ENCODE assay signal across 21 cellular contexts in the genomic region with DNA sequence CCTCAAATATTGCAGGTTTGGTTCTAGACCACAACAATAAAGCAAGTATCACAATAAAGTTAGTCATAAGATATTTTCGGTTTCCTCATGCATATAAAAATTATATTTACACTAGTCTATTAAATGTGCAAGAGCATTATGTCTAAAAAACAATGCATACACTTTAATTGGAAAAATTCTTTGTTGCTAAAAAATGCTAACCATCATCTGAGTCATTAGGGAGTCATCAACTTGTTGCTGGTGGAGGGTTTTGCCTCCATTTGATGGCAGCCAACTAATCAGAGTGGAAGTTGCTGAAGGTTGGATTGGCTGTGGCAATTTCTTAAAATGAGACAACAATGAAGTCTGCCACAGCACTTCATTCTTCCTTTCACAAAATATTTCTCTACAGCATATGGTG.
A peak's percentile ranks its signal among the peaks of the same experiment; 100 is the strongest.
DNase-seq lines count a peak whose midpoint lies in the region; TF ChIP-seq lines count a peak whose summit lies in the region.
"Had no signal": no experiment of that assay in that cellular context is flagged by ENCODE, and none has a peak within 500 bp of the region (broad histone marks: within the 10 kb centered on the region; RNA-seq: fewer than 3 reads in every experiment).

No MANE protein-coding gene starts in this region.

- H3K36me3 Mint-ChIP-seq in MCF 10A (ENCODE audit: insufficient read depth, unreplicated experiment), result no peaks in the 10 kb centered on the region
- H3K36me3 Mint-ChIP-seq: CD14-positive monocyte, neural progenitor cell, type B pancreatic cell had no signal

- H3K27me3 Mint-ChIP-seq in MCF 10A (ENCODE audit: insufficient read depth, unreplicated experiment), result no peaks in the 10 kb centered on the region
- H3K27me3 Mint-ChIP-seq: activated CD4-positive, alpha-beta T cell treated with anti-CD3 and anti-CD28 coated beads, Interleukin-2, amount 10 ng/mL, durations not matched to agents 7 days and 5 days; stimulated activated naive CD8-positive, alpha-beta T cell treated with anti-CD3 and anti-CD28 coated beads, Interleukin-15, amount 100 ng/mL, for 72 hours; type B pancreatic cell had no signal

- intact Hi-C loops in MCF 10A (cut with micrococcal nuclease) (no loop called here), breast epithelium (cut with DNase I; ENCODE audit: low total_unique reads) (no loop called here)

- no peak overlapping the region for H3K27ac Mint-ChIP-seq in MCF 10A (ENCODE audit: low read depth, unreplicated experiment)
- H3K27ac Mint-ChIP-seq: activated CD4-positive, alpha-beta T cell treated with anti-CD3 and anti-CD28 coated beads, Interleukin-2, amount 10 ng/mL, durations not matched to agents 7 days and 5 days; CD14-positive monocyte; neural progenitor cell; stimulated activated naive CD8-positive, alpha-beta T cell treated with anti-CD3 and anti-CD28 coated beads, Interleukin-15, amount 100 ng/mL, for 72 hours; type B pancreatic cell had no signal

- no peak for TF ChIP-seq CTCF in MCF 10A (IDR thresholded peaks at IDR 0.05; ENCODE audit: unreplicated experiment)
- no peak for TF ChIP-seq CTCF in breast epithelium (IDR thresholded peaks at IDR 0.05)
- no peak for TF ChIP-seq CTCF in fibroblast of mammary gland (conservative IDR thresholded peaks at IDR 0.05; ENCODE audit: control insufficient read depth, insufficient read depth, low read depth, low read length)
- TF ChIP-seq CTCF in coronary artery (IDR thresholded peaks at IDR 0.05), result no peak

- no peaks in the 10 kb centered on the region for H3K27me3 ChIP-seq in breast epithelium
- H3K27me3 ChIP-seq: neural progenitor cell had no signal

- H3K4me1 Mint-ChIP-seq in MCF 10A (ENCODE audit: insufficient read depth, unreplicated experiment), result peaks cover 15% of the 10 kb centered on the region
- H3K4me1 Mint-ChIP-seq: CD14-positive monocyte, neural progenitor cell had no signal

- H3K4me3 ChIP-seq in breast epithelium (no peak overlapping the region), fibroblast of mammary gland (ENCODE audit: control insufficient read depth, low read depth, low read length) (no peak overlapping the region), coronary artery (no peak overlapping the region)
- H3K4me3 ChIP-seq: neural progenitor cell, prostate gland, skin epidermis had no signal

- H3K27ac ChIP-seq in breast epithelium (no peak overlapping the region), coronary artery (peak overlapping the region in 1 of 2 donors; percentile 8)
- H3K27ac ChIP-seq: neural progenitor cell, prostate gland, skin epidermis had no signal

- no peaks in the 10 kb centered on the region for H3K4me1 ChIP-seq in breast epithelium
- H3K4me1 ChIP-seq: neural progenitor cell, prostate gland had no signal

- no peaks in the 10 kb centered on the region for H3K9me3 Mint-ChIP-seq in MCF 10A (ENCODE audit: unreplicated experiment)
- H3K9me3 Mint-ChIP-seq: activated CD4-positive, alpha-beta T cell treated with anti-CD3 and anti-CD28 coated beads, Interleukin-2, amount 10 ng/mL, durations not matched to agents 7 days and 5 days; CD14-positive monocyte; neural progenitor cell; stimulated activated naive CD8-positive, alpha-beta T cell treated with anti-CD3 and anti-CD28 coated beads, Interleukin-15, amount 100 ng/mL, for 72 hours; type B pancreatic cell had no signal

- POLR2A ChIA-PET in MCF 10A (lab: Yijun Ruan, JAX), result no interaction called here

- TF ChIP-seq POLR2A in breast epithelium (IDR thresholded peaks at IDR 0.05), result no peak

- CTCF ChIA-PET in MCF 10A (lab: Yijun Ruan, JAX), result no interaction called here

- H3K36me3 ChIP-seq in breast epithelium, result no peaks in the 10 kb centered on the region
- H3K36me3 ChIP-seq: neural progenitor cell, prostate gland had no signal

- no peaks in the 10 kb centered on the region for H3K9me3 ChIP-seq in breast epithelium
- H3K9me3 ChIP-seq: prostate gland had no signal

- DNase-seq in MCF 10A (ENCODE audit: unreplicated experiment), result peak; percentile 25
- DNase-seq in breast epithelium (ENCODE audit: low spot score in 2 of 2), result no peak
- DNase-seq in RPMI7951 (ENCODE audit: low read depth), result peak; percentile 63
- DNase-seq in fibroblast of mammary gland (ENCODE audit: low read depth), result peak; percentile 64
- DNase-seq in COR-L47 (lab: John Stamatoyannopoulos, UW), result no peak
- no peak for DNase-seq in coronary artery (ENCODE audit: low spot score)
- DNase-seq in T-helper 2 cell, result no peak
- no peak for DNase-seq in stimulated activated CD4-positive, alpha-beta T cell treated with anti-CD3 and anti-CD28 coated beads, Interleukin-4, amount 100 ng/mL, for 1 hour
- DNase-seq: 8988T; activated CD4-positive, alpha-beta T cell treated with anti-CD3 and anti-CD28 coated beads, Interleukin-2, amount 10 ng/mL, durations not matched to agents 7 days and 5 days; foreskin melanocyte; GF-D8; NCI-H1048; NCI-H2081; stimulated activated CD4-positive, alpha-beta T cell treated with anti-CD3 and anti-CD28 coated beads, Interleukin-2, amount 100 ng/mL, for 48 hours; stimulated activated naive CD8-positive, alpha-beta T cell treated with anti-CD3 and anti-CD28 coated beads, Interleukin-15, amount 100 ng/mL, for 72 hours had no signal

- no TSS peak for BruUV-seq in MCF 10A (replicated peaks; lab: Mats Ljungman, UMichigan)

- H3K4me3 Mint-ChIP-seq in MCF 10A (ENCODE audit: unreplicated experiment), result no peak overlapping the region
- H3K4me3 Mint-ChIP-seq: activated CD4-positive, alpha-beta T cell treated with anti-CD3 and anti-CD28 coated beads, Interleukin-2, amount 10 ng/mL, durations not matched to agents 7 days and 5 days; CD14-positive monocyte; neural progenitor cell; stimulated activated naive CD8-positive, alpha-beta T cell treated with anti-CD3 and anti-CD28 coated beads, Interleukin-15, amount 100 ng/mL, for 72 hours; type B pancreatic cell had no signal

Comparison
In these comparisons a context has a peak if more than half of its experiments do, and no peak if none do; other contexts are left out.
1. DNase-seq: peak in MCF 10A (single experiment), RPMI7951 (single experiment) and fibroblast of mammary gland (single experiment); none in breast epithelium (0 of 2), COR-L47 (single experiment), coronary artery (single experiment), T-helper 2 cell (0 of 5) and stimulated activated CD4-positive, alpha-beta T cell treated with anti-CD3 and anti-CD28 coated beads, Interleukin-4, amount 100 ng/mL, for 1 hour (single experiment).